ENCODE assay signal across 9 cellular contexts in the genomic region with DNA sequence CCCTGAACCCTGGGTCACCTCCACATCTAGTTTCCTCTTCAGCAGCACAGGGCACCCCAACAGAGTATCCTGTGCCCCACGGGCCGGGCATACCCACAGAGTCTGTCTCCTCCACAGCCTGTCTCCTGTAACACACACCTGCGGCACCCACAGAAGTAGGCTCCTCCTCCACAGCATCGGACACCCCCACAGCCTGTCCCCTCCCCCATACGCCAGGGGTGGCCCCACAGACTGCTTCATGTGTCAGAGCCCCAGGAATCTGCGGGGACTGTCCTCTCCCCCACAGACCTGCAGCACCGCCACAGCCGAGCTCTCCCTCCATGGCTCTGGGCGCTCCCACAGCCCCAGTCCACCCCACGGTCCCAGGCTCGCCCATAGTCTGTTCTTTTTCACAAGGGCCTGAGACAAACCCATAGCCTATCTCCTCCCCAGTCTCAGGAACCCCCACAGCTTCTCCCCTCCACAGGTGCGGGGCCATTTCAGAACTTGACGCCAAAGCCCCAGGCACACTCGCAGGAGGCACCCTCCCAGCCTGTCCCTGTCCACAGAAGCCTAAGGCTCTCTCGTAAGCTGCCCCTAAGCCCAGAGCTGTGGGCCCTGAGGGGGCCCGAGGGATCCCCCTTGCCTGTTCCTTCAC. TPM values are rescaled to one million over a fixed set of nuclear protein-coding genes. Genes with fewer than 3 reads are reported as not detected.
DNase-seq lines count a peak whose midpoint lies in the region; ATAC-seq, FAIRE-seq and TF ChIP-seq lines count a peak whose summit lies in the region.
"Had no signal": no experiment of that assay in that cellular context is flagged by ENCODE, and none has a peak within 500 bp of the region (broad histone marks: within the 10 kb centered on the region; RNA-seq: fewer than 3 reads in every experiment).

No MANE protein-coding gene starts in this region.

- intact Hi-C loops in heart left ventricle (cut with DNase I): no loop called here
- intact Hi-C loops in Right ventricle myocardium superior (cut with DNase I): no loop called here

- no peaks in the 10 kb centered on the region for H3K27me3 ChIP-seq in heart left ventricle

- ATAC-seq in heart left ventricle (no peak), Right ventricle myocardium superior (ENCODE audit: poor library complexity) (no peak), HG02840 (IDR thresholded peaks at IDR 0.05; ENCODE audit: low FRiP score, unreplicated experiment) (no peak)

- DNase-seq in heart left ventricle (no peak), Right ventricle myocardium superior (no peak), cardiac fibroblast (ENCODE audit: low read depth in 2 of 2) (no peak), RCC 7860 (ENCODE audit: low spot score) (no peak), SK-N-DZ (ENCODE audit: low spot score) (no peak)
- DNase-seq: NCI-H510A had no signal

- H3K9me3 ChIP-seq in heart left ventricle (no peaks in the 10 kb centered on the region), mesodermal cell (ENCODE audit: control insufficient read depth, low read length) (no peaks in the 10 kb centered on the region)

- whole genome bisulfite sequencing in heart left ventricle, 4 donors: 53 to 57% (median 54%) methylated on average over 15 to 16 of the region's 16 CpGs
- 51 to 60% methylated on average over 9 to 15 of the region's 16 CpGs for WGBS in mesodermal cell (ENCODE audit: insufficient coverage in 2 of 2), 2 experiments
- WGBS in urinary bladder: 45% methylated on average over 16 of the region's 16 CpGs

- no peak for TF ChIP-seq CTCF in heart left ventricle (IDR thresholded peaks at IDR 0.05)
- no peak for TF ChIP-seq CTCF in cardiac fibroblast (IDR thresholded peaks at IDR 0.05; ENCODE audit: low read depth, low read length)

- H3K27ac ChIP-seq in heart left ventricle (peak overlapping the region in 1 of 12 donors; percentile 86), mesodermal cell (ENCODE audit: low read depth, low read length, severe bottlenecking) (no peak overlapping the region), urinary bladder (ENCODE audit: low read depth) (no peak overlapping the region)

- H3K4me3 ChIP-seq in heart left ventricle (peak overlapping the region; percentile 55 to 98 (median 82)), cardiac fibroblast (replicated peaks in 1 of 2; ENCODE audit: low read depth in 2 of 2, low read length in 2 of 2) (peak overlapping the region; percentile 97 to 99), mesodermal cell (ENCODE audit: extremely low read depth, insufficient read depth, low read length, poor library complexity, severe bottlenecking) (peak overlapping the region; percentile 80), urinary bladder (ENCODE audit: low read depth, low read length) (peak overlapping the region; percentile 93)

- H3K4me1 ChIP-seq in heart left ventricle: peaks cover 0 to 37% (median 24%) of the 10 kb centered on the region in 12 donors
- peaks cover 14% of the 10 kb centered on the region for H3K4me1 ChIP-seq in mesodermal cell (ENCODE audit: control insufficient read depth, insufficient read depth, low read length, poor library complexity, severe bottlenecking)
- H3K4me1 ChIP-seq in urinary bladder (ENCODE audit: insufficient read depth): no peaks in the 10 kb centered on the region

- no peak for FAIRE-seq in RCC 7860 (lab: Jason Lieb, UNC)

- H3K36me3 ChIP-seq in heart left ventricle (peaks cover 0 to 30% (median 22%) of the 10 kb centered on the region in 9 donors), mesodermal cell (ENCODE audit: control insufficient read depth, insufficient read depth, low read length) (peaks cover 28% of the 10 kb centered on the region), urinary bladder (ENCODE audit: insufficient read depth) (no peaks in the 10 kb centered on the region)

- no peak for TF ChIP-seq POLR2A in heart left ventricle (IDR thresholded peaks at IDR 0.05)

RNA-seq across cellular contexts. Expression of a gene that starts 1.4 kb away (rescaled TPM):
- total RNA-seq in heart left ventricle (10 to 100 TPM in 1 of 9 donors, 1 to 10 TPM in 8; 3.3 to 10.2 (median 5.0) TPM), Right ventricle myocardium superior (3.5 TPM), urinary bladder (23.7 TPM)
- polyA plus RNA-seq in heart left ventricle (1 to 10 TPM; 2.7 to 5.0 TPM), urinary bladder (8.5 TPM)
- polyA plus RNA-seq in mesodermal cell (2013, experiment 1 of 2): 22.1 TPM
- 22.0 TPM for polyA plus RNA-seq in mesodermal cell (2013, experiment 2 of 2)
- 13.4 and 17.3 TPM in 2 replicates for polyA plus RNA-seq in SK-N-DZ (2014; cell fraction: cytosol; rRNA removed)
- polyA plus RNA-seq in SK-N-DZ (2014; cell fraction: nucleus; rRNA removed): 19.6 and 30.1 TPM in 2 replicates

RNA-seq across cellular contexts. Expression of a gene that starts 1.7 kb away (rescaled TPM):
- 10 to 100 TPM; 31.5 to 95.2 (median 43.3) TPM for total RNA-seq in heart left ventricle
- 100 to 1,000 TPM in 1 of 2 donors, 10 to 100 TPM in 1; 98.3 to 221 TPM for polyA plus RNA-seq in heart left ventricle
- 44.5 TPM for total RNA-seq in Right ventricle myocardium superior
- polyA plus RNA-seq in mesodermal cell (2013, experiment 1 of 2): 227 TPM
- 232 TPM for polyA plus RNA-seq in mesodermal cell (2013, experiment 2 of 2)
- total RNA-seq in urinary bladder: 34.0 TPM
- polyA plus RNA-seq in urinary bladder: 164 TPM
- 112 and 235 TPM in 2 replicates for polyA plus RNA-seq in SK-N-DZ (2014; cell fraction: cytosol; rRNA removed)
- 163 and 278 TPM in 2 replicates for polyA plus RNA-seq in SK-N-DZ (2014; cell fraction: nucleus; rRNA removed)

RNA-seq across cellular contexts. Expression of a gene that starts 12.3 kb away (rescaled TPM):
- total RNA-seq in heart left ventricle (10 to 100 TPM in 7 of 9 donors, 1 to 10 TPM in 2; 5.4 to 17.5 (median 13.7) TPM), Right ventricle myocardium superior (14.5 TPM), urinary bladder (16.9 TPM)
- polyA plus RNA-seq in heart left ventricle (10 to 100 TPM; 18.7 to 20.9 TPM), urinary bladder (12.8 TPM)
- polyA plus RNA-seq in mesodermal cell (2013, experiment 1 of 2): 33.6 TPM
- 33.9 TPM for polyA plus RNA-seq in mesodermal cell (2013, experiment 2 of 2)
- 12.0 and 19.8 TPM in 2 replicates for polyA plus RNA-seq in SK-N-DZ (2014; cell fraction: cytosol; rRNA removed)
- 14.1 and 20.7 TPM in 2 replicates for polyA plus RNA-seq in SK-N-DZ (2014; cell fraction: nucleus; rRNA removed)

RNA-seq across cellular contexts. Expression of a gene that starts 12.4 kb away (rescaled TPM):
- total RNA-seq in heart left ventricle (under 1 TPM; 0.30 to 0.75 (median 0.56) TPM), Right ventricle myocardium superior (0.48 TPM), urinary bladder (1.2 TPM)
- polyA plus RNA-seq in heart left ventricle (under 1 TPM; 0.84 to 0.86 TPM), urinary bladder (3.0 TPM)
- polyA plus RNA-seq in mesodermal cell (2013, experiment 1 of 2): 4.5 TPM
- 4.3 TPM for polyA plus RNA-seq in mesodermal cell (2013, experiment 2 of 2)
- 4.4 and 7.7 TPM in 2 replicates for polyA plus RNA-seq in SK-N-DZ (2014; cell fraction: cytosol; rRNA removed)
- 2.9 and 5.9 TPM in 2 replicates for polyA plus RNA-seq in SK-N-DZ (2014; cell fraction: nucleus; rRNA removed)
